13 cellular contexts compared by ENCODE assay signal in the genomic region with DNA sequence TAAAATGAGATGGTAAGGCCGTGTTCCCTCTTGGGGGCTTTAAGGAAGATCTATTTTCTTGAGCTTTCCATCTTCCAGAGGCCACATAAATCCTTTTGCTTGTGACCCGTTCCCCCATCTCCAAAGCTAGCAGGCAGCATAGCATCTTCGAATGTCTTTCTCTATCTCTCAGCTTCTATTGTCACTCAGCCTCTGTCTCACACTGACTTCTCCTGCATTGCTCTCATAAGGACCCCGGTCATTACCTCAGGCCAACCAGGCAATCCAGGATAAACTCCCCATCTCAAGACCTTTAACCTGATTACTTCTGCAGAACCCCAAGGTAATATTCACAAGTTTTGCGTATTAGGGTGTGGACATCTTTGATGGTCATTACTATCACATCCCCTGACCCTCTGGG.
DNase-seq lines count a peak whose midpoint lies in the region; ATAC-seq and TF ChIP-seq lines count a peak whose summit lies in the region.
"Had no signal": no experiment of that assay in that cellular context is flagged by ENCODE, and none has a peak within 500 bp of the region (broad histone marks: within the 10 kb centered on the region; RNA-seq: fewer than 3 reads in every experiment).

No MANE protein-coding gene starts in this region.

- H4K5ac ChIP-seq in H9 (ENCODE audit: insufficient read length, low read depth, low read length), result no peak overlapping the region

- H3K4me1 Mint-ChIP-seq in H9, result peaks cover 19 to 21% of the 10 kb centered on the region in 2 experiments
- peaks cover 58% of the 10 kb centered on the region for H3K4me1 Mint-ChIP-seq in neural crest cell
- H3K4me1 Mint-ChIP-seq: CD4-positive, CD25-positive, alpha-beta regulatory T cell had no signal

- H3K14ac ChIP-seq in H9 (ENCODE audit: insufficient read depth, low read length), result no peak overlapping the region

- no peaks in the 10 kb centered on the region; the same call in 1 of the 2 replicates for H3K4me1 ChIP-seq in H9 (ENCODE audit: insufficient read depth, low read length)
- H3K4me1 ChIP-seq: BLaER1 treated with 17β-estradiol and CSF1 and Interleukin-3, amounts not matched to agents 10 nM and 100 nM had no signal

- no peaks in the 10 kb centered on the region for H3K27me3 Mint-ChIP-seq in H9 (ENCODE audit: low read depth)
- H3K27me3 Mint-ChIP-seq in neural crest cell (ENCODE audit: low read depth), result no peaks in the 10 kb centered on the region
- H3K27me3 Mint-ChIP-seq: CD4-positive, CD25-positive, alpha-beta regulatory T cell had no signal

- H3K9ac ChIP-seq in H9 (ENCODE audit: extremely low read depth, insufficient read length, low read length), result no peak overlapping the region
- H3K9ac ChIP-seq: BLaER1 treated with 17β-estradiol and CSF1 and Interleukin-3, amounts not matched to agents 10 nM and 100 nM had no signal

- H2BK5ac ChIP-seq in H9 (ENCODE audit: insufficient read length, low read length), result no peak overlapping the region

- H3K23ac ChIP-seq in H9 (ENCODE audit: insufficient read length, low read depth, low read length), result no peak overlapping the region

- no peaks in the 10 kb centered on the region for H3K36me3 ChIP-seq in brain microvascular endothelial cell (replicated peaks)
- H3K36me3 ChIP-seq: BLaER1 treated with 17β-estradiol and CSF1 and Interleukin-3, amounts not matched to agents 10 nM and 100 nM had no signal

- H2BK15ac ChIP-seq in H9 (ENCODE audit: low read depth, low read length), result no peak overlapping the region

- TF ChIP-seq CTCF in H9 (conservative IDR thresholded peaks at IDR 0.05) (no peak), dorsolateral prefrontal cortex (IDR thresholded peaks at IDR 0.05 in 54 of 56, conservative IDR thresholded peaks at IDR 0.05 in 2 of 56; ENCODE audit: low read depth in 1 of 56, partially characterized antibody in 56 of 56) (peak in 1 of 56 donors; percentile 8), neural crest cell (conservative IDR thresholded peaks at IDR 0.05) (no peak), brain microvascular endothelial cell (IDR thresholded peaks at IDR 0.05; ENCODE audit: low read depth, low read length, missing control alignments) (no peak)

- intact Hi-C loops in dorsolateral prefrontal cortex (cut with DNase I), result no loop called here

- no peaks in the 10 kb centered on the region for H3K9me3 ChIP-seq in H9 (ENCODE audit: control insufficient read depth, low read depth, low read length)
- H3K9me3 ChIP-seq: BLaER1 treated with 17β-estradiol and CSF1 and Interleukin-3, amounts not matched to agents 10 nM and 100 nM had no signal

- H4K8ac ChIP-seq in H9 (replicated peaks; ENCODE audit: insufficient read length, low read depth, low read length), result no peak overlapping the region

- no peak overlapping the region for H2BK12ac ChIP-seq in H9 (ENCODE audit: insufficient read length, low read depth, low read length)

- H3K36me3 Mint-ChIP-seq in H9 (ENCODE audit: insufficient read depth in 1 of 3, low read depth in 3 of 3) (no peaks in the 10 kb centered on the region), neural crest cell (ENCODE audit: low read depth) (peaks cover 2% of the 10 kb centered on the region)
- H3K36me3 Mint-ChIP-seq: CD4-positive, CD25-positive, alpha-beta regulatory T cell had no signal

- H3K23me2 ChIP-seq in H9 (ENCODE audit: insufficient read length, low read depth, low read length, poor library complexity, severe bottlenecking), result no peaks in the 10 kb centered on the region

- H3K79me1 ChIP-seq in H9 (ENCODE audit: insufficient read depth, low read depth, low read length, poor library complexity, severe bottlenecking), result no peaks in the 10 kb centered on the region

- H3K27ac ChIP-seq in H9 (ENCODE audit: insufficient read length, low read depth, low read length), result no peak overlapping the region
- peak overlapping the region; percentile 33 to 97 (median 91) for H3K27ac ChIP-seq in dorsolateral prefrontal cortex
- H3K27ac ChIP-seq in temporal lobe (ENCODE audit: low read depth, low read length), result peak overlapping the region; percentile 56
- no peak overlapping the region for H3K27ac ChIP-seq in brain microvascular endothelial cell
- H3K27ac ChIP-seq: BLaER1 treated with 17β-estradiol and CSF1 and Interleukin-3, amounts not matched to agents 10 nM and 100 nM had no signal

- no peak overlapping the region for H2BK20ac ChIP-seq in H9 (ENCODE audit: low read depth, low read length, poor library complexity, severe bottlenecking)

- H3K56ac ChIP-seq in H9 (ENCODE audit: insufficient read length, low read depth, low read length), result no peak overlapping the region

- H3K27ac Mint-ChIP-seq in H9 (no peak overlapping the region; a peak in 2 of 7 replicates), neural crest cell (ENCODE audit: unreplicated experiment) (no peak overlapping the region)
- H3K27ac Mint-ChIP-seq: CD4-positive, CD25-positive, alpha-beta regulatory T cell had no signal

- H3K4ac ChIP-seq in H9 (ENCODE audit: low read depth, low read length), result no peak overlapping the region

- H2AK5ac ChIP-seq in H9 (ENCODE audit: insufficient read length, low read length), result no peak overlapping the region

- DNase-seq in H9 (no peak), dorsolateral prefrontal cortex (no peak), neural crest cell (ENCODE audit: low read depth, low spot score) (no peak), brain microvascular endothelial cell (no peak), NCI-H82 treated with DMSO at 0.1 percent for 48 hours (lab: John Stamatoyannopoulos, UW; ENCODE audit: unreplicated experiment) (no peak)
- DNase-seq: 8988T; CD4-positive, CD25-positive, alpha-beta regulatory T cell; DMS53; GF-D8; IMR-90 had no signal

- H3K4me3 ChIP-seq in dorsolateral prefrontal cortex, result peak overlapping the region in 2 of 59 donors; percentile 10 to 17
- H3K4me3 ChIP-seq in brain microvascular endothelial cell (ENCODE audit: low read depth, low read length), result no peak overlapping the region
- H3K4me3 ChIP-seq: BLaER1 treated with 17β-estradiol and CSF1 and Interleukin-3, amounts not matched to agents 10 nM and 100 nM had no signal

- no peak overlapping the region for H3K4me2 ChIP-seq in H9 (ENCODE audit: insufficient read depth, insufficient read length, low read length)
- H3K4me2 ChIP-seq: BLaER1 treated with 17β-estradiol and CSF1 and Interleukin-3, amounts not matched to agents 10 nM and 100 nM had no signal

- no peak overlapping the region for H4K91ac ChIP-seq in H9 (ENCODE audit: insufficient read length, low read depth, low read length)

- H4K20me1 ChIP-seq in H9 (ENCODE audit: control insufficient read depth, insufficient read depth, insufficient read length), result no peaks in the 10 kb centered on the region
- H4K20me1 ChIP-seq: BLaER1 treated with 17β-estradiol and CSF1 and Interleukin-3, amounts not matched to agents 10 nM and 100 nM had no signal

- WGBS in H9 (ENCODE audit: extremely low coverage, insufficient read length, low lambda C conversion rate), result no CpG with 5 or more reads among the region's 5 CpGs

- no peak overlapping the region for H3T11ph ChIP-seq in H9 (ENCODE audit: low read length)

- in situ Hi-C loops in brain microvascular endothelial cell (cut with HindIII; ENCODE audit: low pct_ligation_motif_present, low sequenced_read_pairs), result no loop called here

- H3K18ac ChIP-seq in H9 (ENCODE audit: insufficient read length, low read depth, low read length), result no peak overlapping the region

- no peaks in the 10 kb centered on the region for H3K79me2 ChIP-seq in H9 (ENCODE audit: insufficient read depth, low read length)

- peak overlapping the region; percentile 40 for H2AFZ ChIP-seq in H9 (ENCODE audit: low read length)

- no peak for ATAC-seq in GM19455 (IDR thresholded peaks at IDR 0.05; ENCODE audit: unreplicated experiment)

- H3K27me3 ChIP-seq in H9 (ENCODE audit: insufficient read depth, low read length), result no peaks in the 10 kb centered on the region
- no peaks in the 10 kb centered on the region for H3K27me3 ChIP-seq in dorsolateral prefrontal cortex
- H3K27me3 ChIP-seq in brain microvascular endothelial cell (replicated peaks), result no peaks in the 10 kb centered on the region
- H3K27me3 ChIP-seq: BLaER1 treated with 17β-estradiol and CSF1 and Interleukin-3, amounts not matched to agents 10 nM and 100 nM had no signal

- H3K9me3 Mint-ChIP-seq in H9, result no peaks in the 10 kb centered on the region
- H3K9me3 Mint-ChIP-seq in neural crest cell, result no peaks in the 10 kb centered on the region

- H2BK120ac ChIP-seq in H9 (ENCODE audit: low read depth, low read length, poor library complexity, severe bottlenecking), result no peak overlapping the region

- no peak overlapping the region for H3K4me3 Mint-ChIP-seq in H9
- peak overlapping the region; percentile 62 for H3K4me3 Mint-ChIP-seq in neural crest cell
- H3K4me3 Mint-ChIP-seq: CD4-positive, CD25-positive, alpha-beta regulatory T cell had no signal

Comparison
In these comparisons a context has a peak if more than half of its experiments do, and no peak if none do; other contexts are left out.
1. H3K27ac ChIP-seq: peak in dorsolateral prefrontal cortex (59 of 59) and temporal lobe (single experiment); none in H9 (single experiment) and brain microvascular endothelial cell (single experiment).